Comparison of ENCODE assay signal across 14 cellular contexts in the genomic region with DNA sequence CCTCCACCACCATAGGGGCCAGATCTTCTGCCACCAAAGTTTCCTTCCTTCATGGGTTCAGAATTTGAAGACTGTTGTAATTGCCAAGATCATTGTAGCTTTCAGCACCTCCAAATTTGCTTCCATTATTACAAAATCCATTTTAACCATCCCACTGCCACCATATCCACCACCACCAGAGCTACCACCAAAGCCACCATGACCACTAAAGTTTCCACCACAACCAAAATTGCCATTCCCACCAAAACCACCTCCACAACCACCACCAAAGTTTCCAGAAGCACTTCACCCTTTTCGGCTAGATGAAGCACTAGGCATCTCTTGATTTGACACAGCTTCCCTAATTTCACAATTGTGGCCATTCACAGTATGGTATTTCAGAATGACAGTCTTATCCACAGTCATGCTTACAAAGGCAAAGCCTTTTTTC. TPM values are rescaled to one million over a fixed set of nuclear protein-coding genes. Genes with fewer than 3 reads are reported as not detected.
DNase-seq lines count a peak whose midpoint lies in the region; ATAC-seq and TF ChIP-seq lines count a peak whose summit lies in the region.
"Had no signal": no experiment of that assay in that cellular context is flagged by ENCODE, and none has a peak within 500 bp of the region (broad histone marks: within the 10 kb centered on the region; RNA-seq: fewer than 3 reads in every experiment).

No MANE protein-coding gene starts in this region.

- H3K4me3 ChIP-seq in right atrium auricular region, result no peak overlapping the region
- H3K4me3 ChIP-seq: coronary artery, esophagus squamous epithelium, lung, smooth muscle cell had no signal

- H3K36me3 Mint-ChIP-seq in activated T-helper 2 cell treated with anti-CD3 and anti-CD28 coated beads, Interferon-gamma antibody, Interleukin-2, Interleukin-4, amounts not matched to agents 10 μg/mL and 5 μg/mL and 100 μg/mL, durations not matched to agents 14 hours and 24 hours and 36 hours (ENCODE audit: low read depth), result peaks cover 84% of the 10 kb centered on the region
- peaks cover 74% of the 10 kb centered on the region for H3K36me3 Mint-ChIP-seq in stimulated activated memory B cell treated with anti-CD40 and anti-IgM and Interleukin-4, amounts not matched to agents 10 μg/mL and 1 μg/mL and 100 μg/mL, for 72 hours

- no peak overlapping the region for H3K27ac ChIP-seq in right atrium auricular region
- H3K27ac ChIP-seq: coronary artery, esophagus squamous epithelium had no signal

- H3K9me3 Mint-ChIP-seq in activated T-helper 2 cell treated with anti-CD3 and anti-CD28 coated beads, Interferon-gamma antibody, Interleukin-2, Interleukin-4, amounts not matched to agents 10 μg/mL and 5 μg/mL and 100 μg/mL, durations not matched to agents 14 hours and 24 hours and 36 hours, result peaks cover 14% of the 10 kb centered on the region
- peaks cover 4% of the 10 kb centered on the region for H3K9me3 Mint-ChIP-seq in stimulated activated memory B cell treated with anti-CD40 and anti-IgM and Interleukin-4, amounts not matched to agents 10 μg/mL and 1 μg/mL and 100 μg/mL, for 72 hours

- no peak overlapping the region for H3K4me3 Mint-ChIP-seq in activated T-helper 2 cell treated with anti-CD3 and anti-CD28 coated beads, Interferon-gamma antibody, Interleukin-2, Interleukin-4, amounts not matched to agents 10 μg/mL and 5 μg/mL and 100 μg/mL, durations not matched to agents 14 hours and 24 hours and 36 hours (ENCODE audit: low read depth)
- H3K4me3 Mint-ChIP-seq in stimulated activated memory B cell treated with anti-CD40 and anti-IgM and Interleukin-4, amounts not matched to agents 10 μg/mL and 1 μg/mL and 100 μg/mL, for 72 hours, result peak overlapping the region; percentile 51

- no peak for TF ChIP-seq CTCF in right atrium auricular region (IDR thresholded peaks at IDR 0.05)

- no peaks in the 10 kb centered on the region for H3K27me3 ChIP-seq in right atrium auricular region
- H3K27me3 ChIP-seq: esophagus squamous epithelium had no signal

- peak; percentile 84 for ATAC-seq in HG02884 (IDR thresholded peaks at IDR 0.05; ENCODE audit: unreplicated experiment)
- ATAC-seq in stimulated activated memory B cell treated with anti-CD40 and anti-IgM and Interleukin-4, amounts not matched to agents 10 μg/mL and 1 μg/mL and 100 μg/mL, for 72 hours, result peak; percentile 75

- H3K4me1 Mint-ChIP-seq in activated T-helper 2 cell treated with anti-CD3 and anti-CD28 coated beads, Interferon-gamma antibody, Interleukin-2, Interleukin-4, amounts not matched to agents 10 μg/mL and 5 μg/mL and 100 μg/mL, durations not matched to agents 14 hours and 24 hours and 36 hours (ENCODE audit: low read depth), result peaks cover 35% of the 10 kb centered on the region
- H3K4me1 Mint-ChIP-seq in stimulated activated memory B cell treated with anti-CD40 and anti-IgM and Interleukin-4, amounts not matched to agents 10 μg/mL and 1 μg/mL and 100 μg/mL, for 72 hours, result peaks cover 39% of the 10 kb centered on the region

- intact Hi-C loops in activated T-helper 2 cell treated with anti-CD3 and anti-CD28 coated beads, Interferon-gamma antibody, Interleukin-2, Interleukin-4, amounts not matched to agents 10 μg/mL and 5 μg/mL and 100 μg/mL, durations not matched to agents 14 hours and 24 hours and 36 hours (cut with micrococcal nuclease), result loop anchor here (5.0 kb wide), 2 partner anchors 66 to 141 kb away; no protein-coding TSS in a partner anchor

- peak; percentile 54 for DNase-seq in activated T-cell treated with anti-CD3 and anti-CD28 coated beads for 48 hours (ENCODE audit: low read depth)
- no peak for DNase-seq in activated T-cell treated with anti-CD3 and anti-CD28 coated beads for 4 hours
- DNase-seq in activated T-helper 2 cell treated with anti-CD3 and anti-CD28 coated beads, Interferon-gamma antibody, Interleukin-2, Interleukin-4, amounts not matched to agents 10 μg/mL and 5 μg/mL and 100 μg/mL, durations not matched to agents 14 hours and 24 hours and 36 hours (ENCODE audit: low spot score), result no peak
- DNase-seq in right atrium auricular region (ENCODE audit: low spot score), result no peak
- no peak for DNase-seq in NCI-H526 treated with DMSO at 0.1 percent for 48 hours (lab: John Stamatoyannopoulos, UW)
- no peak for DNase-seq in NCI-H1048 (lab: John Stamatoyannopoulos, UW)
- DNase-seq: DMS153, esophagus squamous epithelium, NCI-H2081 treated with DMSO at 0.1 percent for 48 hours had no signal

- peaks cover 10% of the 10 kb centered on the region for H3K36me3 ChIP-seq in right atrium auricular region

- no peaks in the 10 kb centered on the region for H3K4me1 ChIP-seq in right atrium auricular region
- H3K4me1 ChIP-seq: esophagus squamous epithelium had no signal

- peak overlapping the region; percentile 86 for H3K27ac Mint-ChIP-seq in activated T-helper 2 cell treated with anti-CD3 and anti-CD28 coated beads, Interferon-gamma antibody, Interleukin-2, Interleukin-4, amounts not matched to agents 10 μg/mL and 5 μg/mL and 100 μg/mL, durations not matched to agents 14 hours and 24 hours and 36 hours
- peak overlapping the region; percentile 65 for H3K27ac Mint-ChIP-seq in stimulated activated memory B cell treated with anti-CD40 and anti-IgM and Interleukin-4, amounts not matched to agents 10 μg/mL and 1 μg/mL and 100 μg/mL, for 72 hours

- H3K27me3 Mint-ChIP-seq in activated T-helper 2 cell treated with anti-CD3 and anti-CD28 coated beads, Interferon-gamma antibody, Interleukin-2, Interleukin-4, amounts not matched to agents 10 μg/mL and 5 μg/mL and 100 μg/mL, durations not matched to agents 14 hours and 24 hours and 36 hours (ENCODE audit: low read depth), result peaks cover 1% of the 10 kb centered on the region
- H3K27me3 Mint-ChIP-seq in stimulated activated memory B cell treated with anti-CD40 and anti-IgM and Interleukin-4, amounts not matched to agents 10 μg/mL and 1 μg/mL and 100 μg/mL, for 72 hours, result no peaks in the 10 kb centered on the region

- no peaks in the 10 kb centered on the region for H3K9me3 ChIP-seq in right atrium auricular region
- H3K9me3 ChIP-seq: esophagus squamous epithelium had no signal

RNA-seq across cellular contexts. Expression of gene SLC30A7, which starts 45.2 kb away (rescaled TPM):
- total RNA-seq in activated T-helper 2 cell treated with anti-CD3 and anti-CD28 coated beads, Interferon-gamma antibody, Interleukin-2, Interleukin-4, amounts not matched to agents 10 μg/mL and 5 μg/mL and 100 μg/mL, durations not matched to agents 14 hours and 24 hours and 36 hours, result 38.6 and 39.4 TPM in 2 replicates
- 1 to 10 TPM; 8.1 to 9.0 TPM for total RNA-seq in right atrium auricular region

RNA-seq across cellular contexts. Expression of gene EXTL2, which starts 46.5 kb away (rescaled TPM):
- total RNA-seq in activated T-helper 2 cell treated with anti-CD3 and anti-CD28 coated beads, Interferon-gamma antibody, Interleukin-2, Interleukin-4, amounts not matched to agents 10 μg/mL and 5 μg/mL and 100 μg/mL, durations not matched to agents 14 hours and 24 hours and 36 hours, result 3.4 and 3.8 TPM in 2 replicates
- 1 to 10 TPM; 6.3 to 9.5 TPM for total RNA-seq in right atrium auricular region
